In the genomic region with DNA sequence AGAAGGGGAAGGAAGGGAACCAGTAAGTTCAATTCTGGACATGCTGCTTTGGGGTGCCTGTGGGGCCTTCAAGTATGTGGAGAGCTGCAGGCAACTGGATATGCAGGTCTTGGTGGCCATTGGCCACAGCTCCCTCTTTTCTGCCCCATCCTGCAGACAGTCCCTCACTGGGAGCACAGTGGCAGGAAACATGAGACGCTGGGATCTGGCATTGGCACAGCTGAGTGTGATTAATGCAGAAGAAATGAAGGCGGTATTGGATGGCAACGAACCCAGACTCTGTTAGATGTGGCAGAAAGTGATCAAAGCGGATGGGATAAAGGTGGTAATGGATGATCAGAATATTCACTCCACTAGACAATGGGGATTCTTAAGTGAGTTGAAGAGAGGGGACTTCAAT, we compare ENCODE assay signal across 16 cellular contexts. TPM values are rescaled to one million over a fixed set of nuclear protein-coding genes. Genes with fewer than 3 reads are reported as not detected.
DNase-seq lines count a peak whose midpoint lies in the region; ATAC-seq and TF ChIP-seq lines count a peak whose summit lies in the region.
"Had no signal": no experiment of that assay in that cellular context is flagged by ENCODE, and none has a peak within 500 bp of the region (broad histone marks: within the 10 kb centered on the region; RNA-seq: fewer than 3 reads in every experiment).

No MANE protein-coding gene starts in this region.

- H3F3A ChIP-seq in GM23248 (ENCODE audit: insufficient read depth) (peaks cover 26% of the 10 kb centered on the region), SK-N-SH (replicated peaks; ENCODE audit: insufficient read depth) (no peaks in the 10 kb centered on the region)

- no peak for TF ChIP-seq CTCF in SK-N-SH (IDR thresholded peaks at IDR 0.05)
- no peak for TF ChIP-seq CTCF in CD14-positive monocyte (IDR thresholded peaks at IDR 0.05)

- DNase-seq in A172 (ENCODE audit: low spot score) (peak; percentile 76), GM23248 (peak; percentile 64), SK-N-SH (peak; percentile 8), islet precursor cell (peak; percentile 28), CD14-positive monocyte (ENCODE audit: low spot score) (no peak), NCI-H524 (lab: John Stamatoyannopoulos, UW) (no peak)
- DNase-seq in stimulated activated CD4-positive, alpha-beta T cell treated with anti-CD3 and anti-CD28 coated beads, Interleukin-4, amount 100 ng/mL, for 4 hours = no peak
- DNase-seq: activated CD8-positive, alpha-beta T cell treated with anti-CD3 and anti-CD28 coated beads, Interleukin-2, amount 10 ng/mL, durations not matched to agents 7 days and 5 days; adrenal gland; midbrain; MM.1S; NCI-H748 treated with DMSO at 0.1 percent for 48 hours; trophoblast cell had no signal

- H3K79me2 ChIP-seq in GM23248 (ENCODE audit: insufficient read depth) = no peaks in the 10 kb centered on the region
- no peaks in the 10 kb centered on the region for H3K79me2 ChIP-seq in SK-N-SH (ENCODE audit: insufficient read depth)

- intact Hi-C loops in CD14-positive monocyte (cut with micrococcal nuclease) = no loop called here

- WGBS in GM23248 (ENCODE audit: low coverage in 1 of 2, low lambda C conversion rate in 2 of 2, missing lambda C conversion rate in 2 of 2), 2 experiments = 54 to 62% methylated on average over 4 of the region's 4 CpGs
- 58% methylated on average over 4 of the region's 4 CpGs for WGBS in SK-N-SH (ENCODE audit: low lambda C conversion rate)

- no peak overlapping the region for H3K4me3 Mint-ChIP-seq in CD14-positive monocyte
- H3K4me3 Mint-ChIP-seq: activated CD8-positive, alpha-beta T cell treated with anti-CD3 and anti-CD28 coated beads, Interleukin-2, amount 10 ng/mL, durations not matched to agents 7 days and 5 days; GM23338 had no signal

- in situ Hi-C loops in GM23248 (cut with MboI) = loop anchor here (25.0 kb wide), 1 partner anchor 426 kb away; a partner anchor contains a TSS

- no peak for TF ChIP-seq RAD21 in SK-N-SH (IDR thresholded peaks at IDR 0.05; ENCODE audit: low read length)

- POLR2A ChIA-PET in SK-N-SH (lab: Yijun Ruan, JAX) = no interaction called here

- H3K9me2 ChIP-seq in GM23248 (ENCODE audit: insufficient read depth) (no peaks in the 10 kb centered on the region), SK-N-SH (no peaks in the 10 kb centered on the region)

- no peaks in the 10 kb centered on the region for H3K36me3 ChIP-seq in GM23248 (ENCODE audit: low read depth)
- no peaks in the 10 kb centered on the region for H3K36me3 ChIP-seq in SK-N-SH (replicated peaks in 1 of 2; ENCODE audit: control insufficient read depth in 1 of 2, insufficient read depth in 2 of 2, low read length in 1 of 2)
- H3K36me3 ChIP-seq: adrenal gland, neutrophil had no signal

- H3K9me3 Mint-ChIP-seq in CD14-positive monocyte = peaks cover 0 to 6% (median 0%) of the 10 kb centered on the region in 7 donors
- H3K9me3 Mint-ChIP-seq: GM23338 had no signal

- H3K9me3 ChIP-seq in GM23248 (ENCODE audit: low read depth) (no peaks in the 10 kb centered on the region), SK-N-SH (no peaks in the 10 kb centered on the region)
- H3K9me3 ChIP-seq: adrenal gland, neutrophil had no signal

- no peak for ATAC-seq in GM19035 (IDR thresholded peaks at IDR 0.05; ENCODE audit: unreplicated experiment)
- ATAC-seq: activated CD8-positive, alpha-beta T cell treated with anti-CD3 and anti-CD28 coated beads, Interleukin-2, amount 10 ng/mL, durations not matched to agents 7 days and 5 days; GM23338 had no signal

- H4K20me1 ChIP-seq in GM23248 (ENCODE audit: insufficient read depth) (no peaks in the 10 kb centered on the region), SK-N-SH (ENCODE audit: insufficient read depth) (no peaks in the 10 kb centered on the region)

- peaks cover 0 to 6% (median 0%) of the 10 kb centered on the region in 3 donors for H3K27me3 Mint-ChIP-seq in CD14-positive monocyte (ENCODE audit: low read depth in 3 of 3)

- CTCF ChIA-PET in SK-N-SH (lab: Yijun Ruan, JAX) = interaction anchor here (0.7 to 2.0 kb wide), 5 partner anchors 9 to 224 kb away, joined by 3 to 6 read pairs (median 4); no protein-coding TSS in a partner anchor

- H3K4me3 ChIP-seq in GM23248 = no peak overlapping the region
- H3K4me3 ChIP-seq in SK-N-SH (ENCODE audit: low read depth in 2 of 2, low read length in 1 of 2) = no peak overlapping the region
- H3K4me3 ChIP-seq: adrenal gland, GM23338 had no signal

- H2AFZ ChIP-seq in GM23248 = no peak overlapping the region
- H2AFZ ChIP-seq in SK-N-SH (ENCODE audit: low read depth) = no peak overlapping the region
- H2AFZ ChIP-seq: GM23338 had no signal

- H3K9ac ChIP-seq in GM23248 (no peak overlapping the region), SK-N-SH (no peak overlapping the region)

- H3K27me3 ChIP-seq in GM23248 (replicated peaks; ENCODE audit: insufficient read depth) (no peaks in the 10 kb centered on the region), SK-N-SH (ENCODE audit: insufficient read depth) (peaks cover 4% of the 10 kb centered on the region; the same call in 1 of the 2 replicates)
- H3K27me3 ChIP-seq: adrenal gland had no signal

- H3K4me1 ChIP-seq in GM23248 (ENCODE audit: insufficient read depth) (peaks cover 27% of the 10 kb centered on the region), SK-N-SH (ENCODE audit: control insufficient read depth in 1 of 2, insufficient read depth in 2 of 2, low read depth in 1 of 2, low read length in 1 of 2) (peaks cover 0 to 13% of the 10 kb centered on the region in 2 experiments; a peak in 1 of 4 replicates)
- H3K4me1 ChIP-seq: adrenal gland had no signal

- H3K4me2 ChIP-seq in GM23248 (ENCODE audit: unreplicated experiment) (no peak overlapping the region), SK-N-SH (no peak overlapping the region)
- H3K4me2 ChIP-seq: GM23338 had no signal

- peaks cover 35% of the 10 kb centered on the region for H3K4me1 Mint-ChIP-seq in CD14-positive monocyte

- H3K27ac ChIP-seq in GM23248 (no peak overlapping the region), SK-N-SH (ENCODE audit: low read depth in 2 of 2, low read length in 1 of 2) (no peak overlapping the region)
- H3K27ac ChIP-seq: adrenal gland, neutrophil had no signal

- H3K27ac Mint-ChIP-seq in CD14-positive monocyte = no peak overlapping the region
- H3K27ac Mint-ChIP-seq: activated CD8-positive, alpha-beta T cell treated with anti-CD3 and anti-CD28 coated beads, Interleukin-2, amount 10 ng/mL, durations not matched to agents 7 days and 5 days; GM23338 had no signal

- no peak for TF ChIP-seq EP300 in SK-N-SH (IDR thresholded peaks at IDR 0.05; ENCODE audit: borderline replicate concordance in 1 of 2, low read depth in 1 of 2, low read length in 1 of 2)

- no peaks in the 10 kb centered on the region for H3K36me3 Mint-ChIP-seq in CD14-positive monocyte

TF ChIP-seq in SK-N-SH, 30 proteins besides CTCF, POLR2A, EP300 and RAD21 (continues in another document):
- TF ChIP-seq FOXJ3 (CRISPR knock-in tag; IDR thresholded peaks at IDR 0.05) (no peak), RCOR1 (IDR thresholded peaks at IDR 0.05; ENCODE audit: low read length) (no peak), JUND (IDR thresholded peaks at IDR 0.05) (peak; percentile 41; the same call in 1 of the 2 replicates), ELF1 (IDR thresholded peaks at IDR 0.05) (no peak), EZH2phosphoT487 (IDR thresholded peaks at IDR 0.05; ENCODE audit: borderline replicate concordance, low read depth) (no peak), TCF12 (IDR thresholded peaks at IDR 0.05) (peak; percentile 6; the same call in 1 of the 2 replicates), CHD2 (IDR thresholded peaks at IDR 0.05; ENCODE audit: low read length, partially characterized antibody) (no peak), FOSL2 (IDR thresholded peaks at IDR 0.05; ENCODE audit: borderline replicate concordance, low read depth) (peak; percentile 33; the same call in 1 of the 2 replicates), SMC3 (IDR thresholded peaks at IDR 0.05; ENCODE audit: low read depth, low read length) (no peak)
- TF ChIP-seq, protein P1, sequence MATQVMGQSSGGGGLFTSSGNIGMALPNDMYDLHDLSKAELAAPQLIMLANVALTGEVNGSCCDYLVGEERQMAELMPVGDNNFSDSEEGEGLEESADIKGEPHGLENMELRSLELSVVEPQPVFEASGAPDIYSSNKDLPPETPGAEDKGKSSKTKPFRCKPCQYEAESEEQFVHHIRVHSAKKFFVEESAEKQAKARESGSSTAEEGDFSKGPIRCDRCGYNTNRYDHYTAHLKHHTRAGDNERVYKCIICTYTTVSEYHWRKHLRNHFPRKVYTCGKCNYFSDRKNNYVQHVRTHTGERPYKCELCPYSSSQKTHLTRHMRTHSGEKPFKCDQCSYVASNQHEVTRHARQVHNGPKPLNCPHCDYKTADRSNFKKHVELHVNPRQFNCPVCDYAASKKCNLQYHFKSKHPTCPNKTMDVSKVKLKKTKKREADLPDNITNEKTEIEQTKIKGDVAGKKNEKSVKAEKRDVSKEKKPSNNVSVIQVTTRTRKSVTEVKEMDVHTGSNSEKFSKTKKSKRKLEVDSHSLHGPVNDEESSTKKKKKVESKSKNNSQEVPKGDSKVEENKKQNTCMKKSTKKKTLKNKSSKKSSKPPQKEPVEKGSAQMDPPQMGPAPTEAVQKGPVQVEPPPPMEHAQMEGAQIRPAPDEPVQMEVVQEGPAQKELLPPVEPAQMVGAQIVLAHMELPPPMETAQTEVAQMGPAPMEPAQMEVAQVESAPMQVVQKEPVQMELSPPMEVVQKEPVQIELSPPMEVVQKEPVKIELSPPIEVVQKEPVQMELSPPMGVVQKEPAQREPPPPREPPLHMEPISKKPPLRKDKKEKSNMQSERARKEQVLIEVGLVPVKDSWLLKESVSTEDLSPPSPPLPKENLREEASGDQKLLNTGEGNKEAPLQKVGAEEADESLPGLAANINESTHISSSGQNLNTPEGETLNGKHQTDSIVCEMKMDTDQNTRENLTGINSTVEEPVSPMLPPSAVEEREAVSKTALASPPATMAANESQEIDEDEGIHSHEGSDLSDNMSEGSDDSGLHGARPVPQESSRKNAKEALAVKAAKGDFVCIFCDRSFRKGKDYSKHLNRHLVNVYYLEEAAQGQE (IDR thresholded peaks at IDR 0.05; ENCODE audit: low read depth, low read length) = no peak
- TF ChIP-seq, protein P2, sequence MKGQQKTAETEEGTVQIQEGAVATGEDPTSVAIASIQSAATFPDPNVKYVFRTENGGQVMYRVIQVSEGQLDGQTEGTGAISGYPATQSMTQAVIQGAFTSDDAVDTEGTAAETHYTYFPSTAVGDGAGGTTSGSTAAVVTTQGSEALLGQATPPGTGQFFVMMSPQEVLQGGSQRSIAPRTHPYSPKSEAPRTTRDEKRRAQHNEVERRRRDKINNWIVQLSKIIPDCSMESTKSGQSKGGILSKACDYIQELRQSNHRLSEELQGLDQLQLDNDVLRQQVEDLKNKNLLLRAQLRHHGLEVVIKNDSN (IDR thresholded peaks at IDR 0.05; ENCODE audit: borderline replicate concordance, low read depth) = no peak

RNA-seq across cellular contexts. Expression of a gene that starts 23.2 kb away (rescaled TPM):
- total RNA-seq in A172 (2014; rRNA removed; shearing (Covaris generic)) = 36.6 and 47.7 TPM in 2 replicates
- 36.4 and 45.5 TPM in 2 replicates for total RNA-seq in GM23248 (2014; rRNA removed; shearing (Covaris generic))
- polyA plus RNA-seq in GM23248 (2016; fragmentation: Nextera tagmentation; extraction: Ambion mirVana) (17.0 and 17.8 TPM in 2 replicates), SK-N-SH (2012; rRNA removed) (12.8 and 15.9 TPM in 2 replicates), CD14-positive monocyte (10 to 100 TPM; 22.0 to 29.2 TPM)
- polyA plus RNA-seq in SK-N-SH (2012; cell fraction: cytosol; rRNA removed) = 11.0 and 11.7 TPM in 2 replicates
- 25.7 and 55.8 TPM in 2 replicates for polyA plus RNA-seq in SK-N-SH (2012; cell fraction: nucleus; rRNA removed)

Comparison
In these comparisons a context has a peak if more than half of its experiments do, and no peak if none do; other contexts are left out.
1. DNase-seq: peak in A172 (single experiment), GM23248 (single experiment), SK-N-SH (single experiment) and islet precursor cell (single experiment); none in stimulated activated CD4-positive, alpha-beta T cell treated with anti-CD3 and anti-CD28 coated beads, Interleukin-4, amount 100 ng/mL, for 4 hours (0 of 2), CD14-positive monocyte (single experiment) and NCI-H524 (0 of 2).